Comparison of ENCODE assay signal across 27 cellular contexts in genomic region chr11:44716256-44716655, GRCh38. TPM values are rescaled to one million over a fixed set of nuclear protein-coding genes. Genes with fewer than 3 reads are reported as not detected.
"Had no signal": no experiment of that assay in that cellular context is flagged by ENCODE, and none has a peak within 500 bp of the region (broad histone marks: within the 10 kb centered on the region; RNA-seq: fewer than 3 reads in every experiment).

No MANE protein-coding gene starts in this region.

- ATAC-seq: activated CD8-positive, alpha-beta memory T cell treated with anti-CD3 and anti-CD28 coated beads, Interleukin-2, amount 10 ng/mL, durations not matched to agents 7 days and 5 days; body of pancreas; PC-3; WTC11 had no signal

- H3K27ac Mint-ChIP-seq: activated CD4-positive, alpha-beta T cell treated with anti-CD3 and anti-CD28 coated beads, Interleukin-2, amount 10 ng/mL, durations not matched to agents 24 days and 14 days; activated CD8-positive, alpha-beta memory T cell treated with anti-CD3 and anti-CD28 coated beads, Interleukin-2, amount 10 ng/mL, durations not matched to agents 7 days and 5 days; activated naive CD4-positive, alpha-beta T cell treated with anti-CD3 and anti-CD28 coated beads, Interleukin-2, amount 50 U/mL, for 24 hours; activated T-cell treated with anti-CD3 and anti-CD28 coated beads, Interleukin-2, amount 50 U/mL, for 24 hours; activated T-helper 1 cell treated with anti-CD3 and anti-CD28 coated beads, Interleukin-12 subunit alpha, Interleukin-12 subunit beta, Interleukin-2, Interleukin-4 antibody, amounts not matched to agents 30 ng/mL and 10 ng/mL and 1 ng/mL, durations not matched to agents 14 hours and 24 hours and 36 hours; T-helper 1 cell treated with Interleukin-12 subunit alpha and Interleukin-12 subunit beta and Interleukin-4 antibody, amounts not matched to agents 30 μg/mL and 1 μg/mL, for 36 hours; WTC11 had no signal

- H3K4me1 Mint-ChIP-seq: activated CD4-positive, alpha-beta T cell treated with anti-CD3 and anti-CD28 coated beads, Interleukin-2, amount 10 ng/mL, durations not matched to agents 24 days and 14 days; activated CD8-positive, alpha-beta memory T cell treated with anti-CD3 and anti-CD28 coated beads, Interleukin-2, amount 10 ng/mL, durations not matched to agents 7 days and 5 days had no signal

- H3K36me3 ChIP-seq: ascending aorta had no signal

- DNase-seq: activated CD4-positive, alpha-beta T cell treated with anti-CD3 and anti-CD28 coated beads for 1 hour; activated CD4-positive, alpha-beta T cell treated with anti-CD3 and anti-CD28 coated beads, Interleukin-2, amount 10 ng/mL, durations not matched to agents 24 days and 14 days; activated CD4-positive, alpha-beta T cell treated with anti-CD3 and anti-CD28 coated beads, Interleukin-2, amount 50 U/mL, for 48 hours; activated CD8-positive, alpha-beta memory T cell treated with anti-CD3 and anti-CD28 coated beads, Interleukin-2, amount 10 ng/mL, durations not matched to agents 7 days and 5 days; activated effector memory CD4-positive, alpha-beta T cell treated with Interleukin-2 at 50 U/mL for 16 hours; activated naive CD4-positive, alpha-beta T cell; activated T-cell treated with anti-CD3 and anti-CD28 coated beads, Interleukin-2, amount 50 U/mL, for 24 hours; amniotic stem cell; body of pancreas; central memory CD4-positive, alpha-beta T cell; Kasumi-1; KBM-7; NCI-H1417; NCI-H1930; NCI-H2171; NCI-H2227 treated with DMSO at 0.1 percent for 48 hours; NCI-H524 treated with DMSO at 0.1 percent for 48 hours; NCI-H748 treated with DMSO at 0.1 percent for 48 hours; PC-3; SHP77 had no signal

- H3K27me3 Mint-ChIP-seq: activated naive CD4-positive, alpha-beta T cell treated with anti-CD3 and anti-CD28 coated beads, Interleukin-2, amount 50 U/mL, for 24 hours; activated T-cell treated with anti-CD3 and anti-CD28 coated beads, Interleukin-2, amount 50 U/mL, for 24 hours had no signal

- H3K4me1 ChIP-seq: ascending aorta, body of pancreas had no signal

- H3K4me3 Mint-ChIP-seq: activated CD4-positive, alpha-beta T cell treated with anti-CD3 and anti-CD28 coated beads, Interleukin-2, amount 10 ng/mL, durations not matched to agents 24 days and 14 days; activated CD8-positive, alpha-beta memory T cell treated with anti-CD3 and anti-CD28 coated beads, Interleukin-2, amount 10 ng/mL, durations not matched to agents 7 days and 5 days; activated naive CD4-positive, alpha-beta T cell treated with anti-CD3 and anti-CD28 coated beads, Interleukin-2, amount 50 U/mL, for 24 hours; activated T-cell treated with anti-CD3 and anti-CD28 coated beads, Interleukin-2, amount 50 U/mL, for 24 hours; activated T-helper 1 cell treated with anti-CD3 and anti-CD28 coated beads, Interleukin-12 subunit alpha, Interleukin-12 subunit beta, Interleukin-2, Interleukin-4 antibody, amounts not matched to agents 30 ng/mL and 10 ng/mL and 1 ng/mL, durations not matched to agents 14 hours and 24 hours and 36 hours; T-helper 1 cell treated with Interleukin-12 subunit alpha and Interleukin-12 subunit beta and Interleukin-4 antibody, amounts not matched to agents 30 μg/mL and 1 μg/mL, for 36 hours; WTC11 had no signal

- H3K9me3 Mint-ChIP-seq: activated naive CD4-positive, alpha-beta T cell treated with anti-CD3 and anti-CD28 coated beads, Interleukin-2, amount 50 U/mL, for 24 hours; activated T-cell treated with anti-CD3 and anti-CD28 coated beads, Interleukin-2, amount 50 U/mL, for 24 hours had no signal

- H3K36me3 Mint-ChIP-seq: activated CD8-positive, alpha-beta memory T cell treated with anti-CD3 and anti-CD28 coated beads, Interleukin-2, amount 10 ng/mL, durations not matched to agents 7 days and 5 days; activated naive CD4-positive, alpha-beta T cell treated with anti-CD3 and anti-CD28 coated beads, Interleukin-2, amount 50 U/mL, for 24 hours; WTC11 had no signal

- H3K4me3 ChIP-seq: ascending aorta, body of pancreas had no signal

- H3K9me3 ChIP-seq: ascending aorta, body of pancreas had no signal

- H3K27me3 ChIP-seq: ascending aorta, body of pancreas had no signal

- H3K27ac ChIP-seq: ascending aorta, body of pancreas had no signal

RNA-seq across cellular contexts. Expression of gene TSPAN18, which starts 10.5 kb away (rescaled TPM):
- total RNA-seq: bronchial epithelial cell, PC-3, SK-MEL-5 had no signal
